Comparison of ENCODE assay signal across 8 cellular contexts in genomic region chr9:129383415-129384088, GRCh38.
DNase-seq lines count a peak whose midpoint lies in the region; ATAC-seq, FAIRE-seq and TF ChIP-seq lines count a peak whose summit lies in the region.

No MANE protein-coding gene starts in this region.

- H3K27ac ChIP-seq in muscle layer of colon (ENCODE audit: low read depth, low read length), result peak overlapping the region; percentile 98

- no peaks in the 10 kb centered on the region for H3K27me3 ChIP-seq in muscle layer of colon (ENCODE audit: control insufficient read depth in 1 of 2, insufficient read depth in 2 of 2, low read length in 2 of 2)

- no peak for FAIRE-seq in RCC 7860 (lab: Jason Lieb, UNC)

- no peaks in the 10 kb centered on the region for H3K36me3 ChIP-seq in muscle layer of colon (ENCODE audit: insufficient read depth, low read length)

- H3K4me3 ChIP-seq in muscle layer of colon (ENCODE audit: low read depth in 1 of 2, low read length in 2 of 2), result peak overlapping the region; percentile 47 to 69

- H3K9me3 ChIP-seq in muscle layer of colon (ENCODE audit: low read length), result no peaks in the 10 kb centered on the region

- no peak for TF ChIP-seq POLR2A in erythroblast (IDR thresholded peaks at IDR 0.05; ENCODE audit: low read length)

- peaks cover 10% of the 10 kb centered on the region for H3K4me1 ChIP-seq in muscle layer of colon (ENCODE audit: insufficient read depth, low read length)

- DNase-seq in GDM1 (lab: John Stamatoyannopoulos, UW) (peak; percentile 47), NCI-H748 (lab: John Stamatoyannopoulos, UW; ENCODE audit: unreplicated experiment) (peak; percentile 82), erythroblast (lab: John Stamatoyannopoulos, UW) (peak; percentile 11 to 20), RCC 7860 (ENCODE audit: low spot score) (no peak)
- peak; percentile 77 for DNase-seq in activated T-cell treated with anti-CD3 and anti-CD28 coated beads, Interleukin-2, amount 50 U/mL, for 1 hour
- peak; percentile 17 to 46 for DNase-seq in stimulated activated CD8-positive, alpha-beta memory T cell treated with anti-CD3 and anti-CD28 coated beads, Interleukin-4, amount 100 ng/mL, for 4 hours (ENCODE audit: low read depth in 2 of 2, low spot score in 1 of 2)

- H3K9ac ChIP-seq in muscle layer of colon (ENCODE audit: low read length), result peak overlapping the region; percentile 16

- ATAC-seq in HG02884 (IDR thresholded peaks at IDR 0.05; ENCODE audit: unreplicated experiment), result peak; percentile 68
